ENCODE assay signal across 1 cellular context in genomic region chr21:39387461-39388037, GRCh38.
TF ChIP-seq lines count a peak whose summit lies in the region.

No MANE protein-coding gene starts in this region.

TF ChIP-seq in HEK293, 187 proteins besides CTCF, POLR2A, EP300 and RAD21 (continued from another document):
- TF ChIP-seq PRDM10 (tag by site-specific recombination; IDR thresholded peaks at IDR 0.05) = peak; percentile 100
- no peak for TF ChIP-seq ZBTB17 (tag by site-specific recombination; IDR thresholded peaks at IDR 0.05)
- no peak for TF ChIP-seq OSR2 (tag by site-specific recombination; IDR thresholded peaks at IDR 0.05)
- TF ChIP-seq TSHZ1 (tag by site-specific recombination; IDR thresholded peaks at IDR 0.05; ENCODE audit: borderline replicate concordance) = no peak
- peak; percentile 56 for TF ChIP-seq ZNF398 (tag by site-specific recombination; IDR thresholded peaks at IDR 0.05)
- TF ChIP-seq PRDM6 (tag by site-specific recombination; IDR thresholded peaks at IDR 0.05) = no peak
- TF ChIP-seq ZNF449 (tag by site-specific recombination; IDR thresholded peaks at IDR 0.05) = no peak
- TF ChIP-seq ZNF280D (tag by site-specific recombination; IDR thresholded peaks at IDR 0.05) = no peak
